11 cellular contexts compared by ENCODE assay signal in genomic region chr5:142806769-142807377, GRCh38. TPM values are rescaled to one million over a fixed set of nuclear protein-coding genes. Genes with fewer than 3 reads are reported as not detected.
DNase-seq lines count a peak whose midpoint lies in the region; ATAC-seq and TF ChIP-seq lines count a peak whose summit lies in the region.
"Had no signal": no experiment of that assay in that cellular context is flagged by ENCODE, and none has a peak within 500 bp of the region (broad histone marks: within the 10 kb centered on the region; RNA-seq: fewer than 3 reads in every experiment).

No MANE protein-coding gene starts in this region.

- H3K79me1 ChIP-seq in H9 (ENCODE audit: insufficient read depth, low read depth, low read length, poor library complexity, severe bottlenecking) = no peaks in the 10 kb centered on the region

- H4K5ac ChIP-seq in H9 (ENCODE audit: insufficient read length, low read depth, low read length) = no peak overlapping the region

- peaks cover 20 to 24% of the 10 kb centered on the region in 2 experiments for H3K4me1 Mint-ChIP-seq in H9

- no peak overlapping the region for H4K91ac ChIP-seq in H9 (ENCODE audit: insufficient read length, low read depth, low read length)

- 48 to 68% methylated on average over 3 of the region's 3 CpGs for WGBS in gastroesophageal sphincter (ENCODE audit: low coverage in 1 of 2), 2 donors
- no CpG with 5 or more reads among the region's 3 CpGs for WGBS in H9 (ENCODE audit: extremely low coverage, insufficient read length, low lambda C conversion rate)

- no peak overlapping the region for H3K9ac ChIP-seq in skeletal muscle tissue (ENCODE audit: low read depth in 1 of 3, low read length in 3 of 3)
- no peak overlapping the region for H3K9ac ChIP-seq in H9 (ENCODE audit: extremely low read depth, insufficient read length, low read length)

- no peak overlapping the region for H3K4me2 ChIP-seq in H9 (ENCODE audit: insufficient read depth, insufficient read length, low read length)

- no peak overlapping the region for H3K56ac ChIP-seq in H9 (ENCODE audit: insufficient read length, low read depth, low read length)

- H3K36me3 Mint-ChIP-seq in H9 (ENCODE audit: insufficient read depth in 1 of 3, low read depth in 3 of 3) = 0 out of 7 replicates have a peak, but pooled peaks cover 0 to 1% (median 0%) of the 10 kb centered on the region in 3 experiments

- H3K9me3 ChIP-seq in gastroesophageal sphincter (no peaks in the 10 kb centered on the region), skeletal muscle tissue (ENCODE audit: control insufficient read depth in 3 of 3, low read length in 3 of 3) (no peaks in the 10 kb centered on the region), H9 (ENCODE audit: control insufficient read depth, low read depth, low read length) (no peaks in the 10 kb centered on the region)
- H3K9me3 ChIP-seq: psoas muscle, uterus had no signal

- peak overlapping the region in 1 of 3 experiments; percentile 34; a peak in 1 of 7 replicates for H3K27ac Mint-ChIP-seq in H9

- H3K27me3 ChIP-seq in HL-60 (ENCODE audit: insufficient read depth, poor library complexity, severe bottlenecking) = no peaks in the 10 kb centered on the region
- H3K27me3 ChIP-seq in gastroesophageal sphincter = no peaks in the 10 kb centered on the region
- H3K27me3 ChIP-seq in skeletal muscle tissue (ENCODE audit: control insufficient read depth in 3 of 3, insufficient read depth in 3 of 3, low read length in 3 of 3) = no peaks in the 10 kb centered on the region
- H3K27me3 ChIP-seq in H9 (ENCODE audit: insufficient read depth, low read length) = no peaks in the 10 kb centered on the region
- H3K27me3 ChIP-seq: uterus had no signal

- no peak overlapping the region for H3K14ac ChIP-seq in H9 (ENCODE audit: insufficient read depth, low read length)

- no peaks in the 10 kb centered on the region for H3K23me2 ChIP-seq in H9 (ENCODE audit: insufficient read length, low read depth, low read length, poor library complexity, severe bottlenecking)

- no peak overlapping the region for H2AFZ ChIP-seq in H9 (ENCODE audit: low read length)

- H3K79me2 ChIP-seq in H9 (ENCODE audit: insufficient read depth, low read length) = no peaks in the 10 kb centered on the region

- H2BK5ac ChIP-seq in H9 (ENCODE audit: insufficient read length, low read length) = no peak overlapping the region

- no peaks in the 10 kb centered on the region for H3K9me3 Mint-ChIP-seq in H9

- no peaks in the 10 kb centered on the region for H3K27me3 Mint-ChIP-seq in H9 (ENCODE audit: low read depth)

- H2BK20ac ChIP-seq in H9 (ENCODE audit: low read depth, low read length, poor library complexity, severe bottlenecking) = no peak overlapping the region

- no peak overlapping the region for H2BK15ac ChIP-seq in H9 (ENCODE audit: low read depth, low read length)

- no peak for TF ChIP-seq EP300 in gastroesophageal sphincter (IDR thresholded peaks at IDR 0.05)

- H3K4me3 Mint-ChIP-seq in H9 = no peak overlapping the region

- ATAC-seq in gastroesophageal sphincter (no peak), GM21390 (IDR thresholded peaks at IDR 0.05; ENCODE audit: unreplicated experiment) (no peak)

- H2BK12ac ChIP-seq in H9 (ENCODE audit: insufficient read length, low read depth, low read length) = no peak overlapping the region

- H4K8ac ChIP-seq in H9 (replicated peaks; ENCODE audit: insufficient read length, low read depth, low read length) = no peak overlapping the region

- peak overlapping the region; percentile 55 for H3K27ac ChIP-seq in HL-60 (replicated peaks)
- H3K27ac ChIP-seq in gastroesophageal sphincter = peak overlapping the region in 3 of 4 donors; percentile 28 to 52 (median 31)
- H3K27ac ChIP-seq in skeletal muscle tissue (ENCODE audit: low read depth, low read length) = peak overlapping the region; percentile 60
- no peak overlapping the region for H3K27ac ChIP-seq in H9 (ENCODE audit: insufficient read length, low read depth, low read length)
- H3K27ac ChIP-seq: psoas muscle, uterus had no signal

- no peak overlapping the region for H3K23ac ChIP-seq in H9 (ENCODE audit: insufficient read length, low read depth, low read length)

- no peak overlapping the region for H3K4ac ChIP-seq in H9 (ENCODE audit: low read depth, low read length)

- H3K4me1 ChIP-seq in gastroesophageal sphincter (peaks cover 0 to 69% (median 11%) of the 10 kb centered on the region in 3 donors), skeletal muscle tissue (ENCODE audit: control insufficient read depth in 3 of 3, insufficient read depth in 3 of 3, low read length in 3 of 3) (peaks cover 28 to 39% (median 31%) of the 10 kb centered on the region in 3 donors), H9 (ENCODE audit: insufficient read depth, low read length) (0 out of 2 replicates have a peak, but pooled peaks cover 2% of the 10 kb centered on the region)

- H4K20me1 ChIP-seq in H9 (ENCODE audit: control insufficient read depth, insufficient read depth, insufficient read length) = no peaks in the 10 kb centered on the region

- DNase-seq in ELF-1 (ENCODE audit: low read depth, low spot score) (peak; percentile 18), HL-60 (ENCODE audit: low read depth in 1 of 2, low spot score in 1 of 2) (no peak), H9 (no peak)
- DNase-seq in stimulated activated CD4-positive, alpha-beta T cell treated with anti-CD3 and anti-CD28 coated beads, Interleukin-12 subunit alpha, Interleukin-12 subunit beta, amount 100 ng/mL, for 4 hours = no peak
- DNase-seq: activated effector memory CD4-positive, alpha-beta T cell treated with anti-CD3 and anti-CD28 coated beads, Interleukin-2, amount 50 U/mL, for 16 hours; stimulated activated CD4-positive, alpha-beta T cell treated with anti-CD3 and anti-CD28 coated beads, Interleukin-2, amount 100 ng/mL, for 24 hours; uterus had no signal

- no peak overlapping the region for H3T11ph ChIP-seq in H9 (ENCODE audit: low read length)

- TF ChIP-seq CTCF in HL-60 (IDR thresholded peaks at IDR 0.05; ENCODE audit: insufficient read depth, low read length) = no peak
- TF ChIP-seq CTCF in gastroesophageal sphincter (IDR thresholded peaks at IDR 0.05) = no peak
- no peak for TF ChIP-seq CTCF in H9 (conservative IDR thresholded peaks at IDR 0.05)

- no peak overlapping the region for H3K18ac ChIP-seq in H9 (ENCODE audit: insufficient read length, low read depth, low read length)

- no peak overlapping the region for H3K4me3 ChIP-seq in HL-60 (replicated peaks; ENCODE audit: insufficient read depth, low read length)
- no peak overlapping the region for H3K4me3 ChIP-seq in gastroesophageal sphincter
- H3K4me3 ChIP-seq in skeletal muscle tissue (ENCODE audit: low read length in 3 of 3) = no peak overlapping the region
- H3K4me3 ChIP-seq: psoas muscle, uterus had no signal

- no peak overlapping the region for H2AK5ac ChIP-seq in H9 (ENCODE audit: insufficient read length, low read length)

- no peak for TF ChIP-seq POLR2A in gastroesophageal sphincter (IDR thresholded peaks at IDR 0.05)

- H3K36me3 ChIP-seq in gastroesophageal sphincter (no peaks in the 10 kb centered on the region), skeletal muscle tissue (ENCODE audit: control insufficient read depth in 3 of 3, insufficient read depth in 3 of 3, low read length in 3 of 3) (no peaks in the 10 kb centered on the region)
- H3K36me3 ChIP-seq: uterus had no signal

- no peak overlapping the region for H2BK120ac ChIP-seq in H9 (ENCODE audit: low read depth, low read length, poor library complexity, severe bottlenecking)

RNA-seq across cellular contexts. Expression of gene ARHGAP26, which starts 36.7 kb away (rescaled TPM):
- total RNA-seq in gastroesophageal sphincter (10 to 100 TPM; 15.2 to 41.7 (median 31.7) TPM), skeletal muscle tissue (28.7 TPM), H9 (2021) (13.8 and 15.2 TPM in 2 replicates)
